15 cellular contexts compared by ENCODE assay signal in the genomic region with DNA sequence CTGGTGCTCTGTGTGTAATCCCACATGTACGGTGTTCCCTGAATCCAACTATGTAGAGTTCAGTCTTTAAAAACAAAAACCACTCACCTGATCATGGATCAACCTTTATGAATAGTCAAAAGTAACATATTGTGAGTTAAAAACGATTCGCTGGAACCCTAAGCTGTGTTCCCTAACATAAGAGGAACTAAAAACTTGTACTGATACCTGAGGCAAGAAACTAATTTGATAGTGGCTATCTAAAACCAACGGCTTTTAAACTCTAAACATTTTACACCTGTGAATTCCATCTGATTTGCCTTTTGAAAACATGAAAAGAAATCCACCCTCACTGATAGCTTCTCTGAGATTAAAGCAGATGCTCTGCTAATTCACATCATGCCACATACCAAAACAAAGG.
DNase-seq lines count a peak whose midpoint lies in the region; ATAC-seq lines count a peak whose summit lies in the region.
"Had no signal": no experiment of that assay in that cellular context is flagged by ENCODE, and none has a peak within 500 bp of the region (broad histone marks: within the 10 kb centered on the region; RNA-seq: fewer than 3 reads in every experiment).

No MANE protein-coding gene starts in this region.

- no peaks in the 10 kb centered on the region for H3K27me3 Mint-ChIP-seq in dendritic cell treated with granulocyte-macrophage colony-stimulating factor and Interleukin-4, amounts not matched to agents 40 ng/mL and 50 ng/mL, for 4 days
- no peaks in the 10 kb centered on the region for H3K27me3 Mint-ChIP-seq in T-helper 17 cell
- H3K27me3 Mint-ChIP-seq: activated CD4-positive, alpha-beta memory T cell treated with anti-CD3 and anti-CD28 coated beads for 36 hours had no signal

- no peaks in the 10 kb centered on the region for H3K9me3 Mint-ChIP-seq in dendritic cell treated with granulocyte-macrophage colony-stimulating factor and Interleukin-4, amounts not matched to agents 40 ng/mL and 50 ng/mL, for 4 days
- H3K9me3 Mint-ChIP-seq: activated CD4-positive, alpha-beta memory T cell treated with anti-CD3 and anti-CD28 coated beads for 36 hours had no signal

- DNase-seq in AG20443 (ENCODE audit: low spot score): no peak
- no peak for DNase-seq in T-helper 17 cell
- DNase-seq in Right ventricle myocardium superior: no peak
- no peak for DNase-seq in GM03348 (ENCODE audit: low spot score)
- DNase-seq: activated CD4-positive, alpha-beta memory T cell treated with anti-CD3 and anti-CD28 coated beads for 36 hours; COR-L47; gastrocnemius medialis; HCEC 1CT; NCI-H1930; nephron progenitor cell; NK-92 treated with Interleukin-12 subunit alpha and Interleukin-12 subunit beta, amount 100 ng/mL, for 24 hours had no signal

- no peaks in the 10 kb centered on the region for H3K36me3 Mint-ChIP-seq in dendritic cell treated with granulocyte-macrophage colony-stimulating factor and Interleukin-4, amounts not matched to agents 40 ng/mL and 50 ng/mL, for 4 days (ENCODE audit: low read depth)
- H3K36me3 Mint-ChIP-seq in T-helper 17 cell (ENCODE audit: low read depth): no peaks in the 10 kb centered on the region
- H3K36me3 Mint-ChIP-seq: activated CD4-positive, alpha-beta memory T cell treated with anti-CD3 and anti-CD28 coated beads for 36 hours had no signal

- H3K27ac Mint-ChIP-seq in dendritic cell treated with granulocyte-macrophage colony-stimulating factor and Interleukin-4, amounts not matched to agents 40 ng/mL and 50 ng/mL, for 4 days: peak overlapping the region; percentile 74
- H3K27ac Mint-ChIP-seq in T-helper 17 cell: no peak overlapping the region
- H3K27ac Mint-ChIP-seq: activated CD4-positive, alpha-beta memory T cell treated with anti-CD3 and anti-CD28 coated beads for 36 hours; nephron progenitor cell had no signal

- intact Hi-C loops in dendritic cell treated with granulocyte-macrophage colony-stimulating factor and Interleukin-4, amounts not matched to agents 40 ng/mL and 50 ng/mL, for 4 days (cut with micrococcal nuclease): no loop called here
- intact Hi-C loops in Right ventricle myocardium superior (cut with DNase I): no loop called here

- H3K4me3 Mint-ChIP-seq in dendritic cell treated with granulocyte-macrophage colony-stimulating factor and Interleukin-4, amounts not matched to agents 40 ng/mL and 50 ng/mL, for 4 days: no peak overlapping the region
- H3K4me3 Mint-ChIP-seq in T-helper 17 cell: no peak overlapping the region
- H3K4me3 Mint-ChIP-seq: activated CD4-positive, alpha-beta memory T cell treated with anti-CD3 and anti-CD28 coated beads for 36 hours; nephron progenitor cell had no signal

- peaks cover 21% of the 10 kb centered on the region for H3K4me1 Mint-ChIP-seq in dendritic cell treated with granulocyte-macrophage colony-stimulating factor and Interleukin-4, amounts not matched to agents 40 ng/mL and 50 ng/mL, for 4 days (ENCODE audit: low read depth)
- H3K4me1 Mint-ChIP-seq in T-helper 17 cell: peaks cover 8% of the 10 kb centered on the region
- H3K4me1 Mint-ChIP-seq: nephron progenitor cell had no signal

- no peaks in the 10 kb centered on the region for H3K9me3 ChIP-seq in T-helper 17 cell (ENCODE audit: control insufficient read depth, low read length, poor library complexity, severe bottlenecking)
- H3K9me3 ChIP-seq: gastrocnemius medialis had no signal

- ATAC-seq in GM18867 (IDR thresholded peaks at IDR 0.05; ENCODE audit: unreplicated experiment) (peak; percentile 64), GM21526 (IDR thresholded peaks at IDR 0.05; ENCODE audit: low FRiP score, unreplicated experiment) (peak; percentile 63), HG03097 (IDR thresholded peaks at IDR 0.05; ENCODE audit: low FRiP score, unreplicated experiment) (peak; percentile 46), T-helper 17 cell (no peak), Right ventricle myocardium superior (ENCODE audit: poor library complexity) (no peak)
- ATAC-seq: gastrocnemius medialis had no signal

Comparison
In these comparisons a context has a peak if more than half of its experiments do, and no peak if none do; other contexts are left out.
1. ATAC-seq: peak in GM18867 (single experiment), GM21526 (single experiment) and HG03097 (single experiment); none in T-helper 17 cell (single experiment) and Right ventricle myocardium superior (single experiment).